13 cellular contexts compared by ENCODE assay signal in the genomic region with DNA sequence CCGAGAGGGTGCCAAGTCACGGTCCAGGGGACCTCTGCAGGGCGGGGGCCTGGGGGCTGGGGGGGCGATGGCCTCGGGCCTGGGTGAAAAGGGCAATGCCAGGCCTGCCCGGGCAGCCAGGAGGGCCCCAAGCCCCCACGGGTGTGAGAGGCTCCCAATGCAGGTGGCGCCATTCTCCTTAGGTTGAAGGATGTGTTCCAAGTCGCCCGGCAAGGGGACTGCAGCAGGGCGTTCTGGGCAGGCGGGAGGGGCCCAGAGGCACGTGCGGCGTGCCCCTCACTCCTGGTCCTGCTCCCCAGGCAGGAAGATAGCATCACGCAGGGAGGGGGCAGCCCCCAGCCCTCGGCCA. TPM values are rescaled to one million over a fixed set of nuclear protein-coding genes. Genes with fewer than 3 reads are reported as not detected.
DNase-seq lines count a peak whose midpoint lies in the region; ATAC-seq, FAIRE-seq and TF ChIP-seq lines count a peak whose summit lies in the region.
"Had no signal": no experiment of that assay in that cellular context is flagged by ENCODE, and none has a peak within 500 bp of the region (broad histone marks: within the 10 kb centered on the region; RNA-seq: fewer than 3 reads in every experiment).

No MANE protein-coding gene starts in this region.

- no peaks in the 10 kb centered on the region for H3K27me3 ChIP-seq in SK-N-SH (ENCODE audit: insufficient read depth)
- no peaks in the 10 kb centered on the region; a peak in 1 of 4 replicates for H3K27me3 ChIP-seq in GM12878 (replicated peaks in 1 of 2; ENCODE audit: control insufficient read depth in 2 of 2, insufficient read depth in 2 of 2, low read length in 1 of 2)
- no peaks in the 10 kb centered on the region for H3K27me3 ChIP-seq in skeletal muscle satellite cell (ENCODE audit: control insufficient read depth, insufficient read depth, low read length)

- SMC1A ChIA-PET in GM12878 (lab: Charles Lee; ENCODE audit: uncharacterized antibody, unreplicated experiment): interaction anchor here (1.4 kb wide), 1 partner anchor 80 kb away, joined by 3 read pairs; no protein-coding TSS in a partner anchor

- no peak for TF ChIP-seq POLR2A in GM12878 (IDR thresholded peaks at IDR 0.05; ENCODE audit: low read depth, low read length)

- no peak; the same call in 2 of the 3 replicates for ATAC-seq in SK-N-SH treated with all-trans-retinoic acid at 6 μM for 48 hours
- peak; percentile 6 for ATAC-seq in HG03342 (IDR thresholded peaks at IDR 0.05; ENCODE audit: unreplicated experiment)
- peak; percentile 28 for ATAC-seq in GM12878
- no peak for ATAC-seq in GM21423 (IDR thresholded peaks at IDR 0.05; ENCODE audit: unreplicated experiment)

- H3K9me2 ChIP-seq in SK-N-SH: no peaks in the 10 kb centered on the region

- 53% methylated on average over 12 of the region's 17 CpGs for WGBS in SK-N-SH (ENCODE audit: low lambda C conversion rate)
- WGBS in GM12878 (ENCODE audit: insufficient coverage, insufficient replicate concordance, low lambda C conversion rate, missing lambda C conversion rate): 42% methylated on average over 17 of the region's 17 CpGs

- H3K4me1 ChIP-seq in SK-N-SH (ENCODE audit: control insufficient read depth in 1 of 2, insufficient read depth in 2 of 2, low read depth in 1 of 2, low read length in 1 of 2) (peaks cover 0 to 36% of the 10 kb centered on the region in 2 experiments; a peak in 1 of 4 replicates), GM12878 (ENCODE audit: control insufficient read depth, insufficient read depth, low read length) (peaks cover 15% of the 10 kb centered on the region), skeletal muscle satellite cell (ENCODE audit: control insufficient read depth, insufficient read depth, low read length) (peaks cover 3% of the 10 kb centered on the region)

- H3K9me3 ChIP-seq in SK-N-SH: no peaks in the 10 kb centered on the region
- no peaks in the 10 kb centered on the region for H3K9me3 ChIP-seq in GM12878 (replicated peaks; ENCODE audit: control insufficient read depth, insufficient read depth, low read length)
- no peaks in the 10 kb centered on the region for H3K9me3 ChIP-seq in skeletal muscle satellite cell (replicated peaks; ENCODE audit: low read length)
- H3K9me3 ChIP-seq: thoracic aorta had no signal

- H2AFZ ChIP-seq in SK-N-SH (ENCODE audit: low read depth) (no peak overlapping the region), GM12878 (ENCODE audit: control insufficient read depth, low read depth, low read length) (no peak overlapping the region)

- TF ChIP-seq RAD21 in SK-N-SH (IDR thresholded peaks at IDR 0.05; ENCODE audit: low read length) (no peak), GM12878 (IDR thresholded peaks at IDR 0.05; ENCODE audit: insufficient read depth, low read depth, low read length) (0 out of 2 replicates have a peak, but pooled peaks have one; percentile 14)

- H3K4me2 ChIP-seq in SK-N-SH (no peak overlapping the region), GM12878 (ENCODE audit: control insufficient read depth, insufficient read depth) (no peak overlapping the region), skeletal muscle satellite cell (ENCODE audit: low read length) (peak overlapping the region; percentile 39)

- TF ChIP-seq EP300 in SK-N-SH (IDR thresholded peaks at IDR 0.05; ENCODE audit: borderline replicate concordance in 1 of 2, low read depth in 1 of 2, low read length in 1 of 2) (no peak), GM12878 (IDR thresholded peaks at IDR 0.05; ENCODE audit: borderline replicate concordance in 1 of 2, control insufficient read depth in 1 of 2, low read depth in 2 of 2, low read length in 2 of 2) (no peak)

- H4K20me1 ChIP-seq in SK-N-SH (ENCODE audit: insufficient read depth) (no peaks in the 10 kb centered on the region), GM12878 (ENCODE audit: control insufficient read depth, insufficient read depth) (no peaks in the 10 kb centered on the region)

- no peaks in the 10 kb centered on the region for H3K79me2 ChIP-seq in SK-N-SH (ENCODE audit: insufficient read depth)
- H3K79me2 ChIP-seq in GM12878 (ENCODE audit: control insufficient read depth, insufficient read depth, low read length): no peaks in the 10 kb centered on the region

- no peak overlapping the region for H3K4me3 ChIP-seq in SK-N-SH (ENCODE audit: low read depth in 2 of 2, low read length in 1 of 2)
- no peak overlapping the region; the same call in 1 of the 2 replicates for H3K4me3 ChIP-seq in GM12878
- H3K4me3 ChIP-seq in skeletal muscle satellite cell (ENCODE audit: low read length): no peak overlapping the region
- H3K4me3 ChIP-seq: thoracic aorta had no signal

- no peak overlapping the region for H3K9ac ChIP-seq in SK-N-SH
- no peak overlapping the region for H3K9ac ChIP-seq in GM12878 (ENCODE audit: control insufficient read depth, insufficient read depth, low read length)
- H3K9ac ChIP-seq in skeletal muscle satellite cell (ENCODE audit: low read depth, low read length): no peak overlapping the region

- TF ChIP-seq CTCF in SK-N-SH (IDR thresholded peaks at IDR 0.05) (no peak), GM12878 (IDR thresholded peaks at IDR 0.05 in 2 of 3, conservative IDR thresholded peaks at IDR 0.05 in 1 of 3; ENCODE audit: control insufficient read depth in 2 of 3, extremely low read depth in 1 of 3, insufficient read depth in 1 of 3, low read depth in 3 of 3, low read length in 3 of 3) (no peak; a peak in 2 of 6 replicates)

- in situ Hi-C loops in GM12878 (cut with MboI): no loop called here

- H3K36me3 ChIP-seq in SK-N-SH (replicated peaks in 1 of 2; ENCODE audit: control insufficient read depth in 1 of 2, insufficient read depth in 2 of 2, low read length in 1 of 2) (no peaks in the 10 kb centered on the region), GM12878 (ENCODE audit: control insufficient read depth in 2 of 2, insufficient read depth in 2 of 2, low read length in 1 of 2) (no peaks in the 10 kb centered on the region), skeletal muscle satellite cell (ENCODE audit: insufficient read depth, low read length) (no peaks in the 10 kb centered on the region)
- H3K36me3 ChIP-seq: thoracic aorta had no signal

- FAIRE-seq in GM12878 (lab: Jason Lieb, UNC): no peak

- H3F3A ChIP-seq in SK-N-SH (replicated peaks; ENCODE audit: insufficient read depth): no peaks in the 10 kb centered on the region

- intact Hi-C loops in GM12878 (cut with micrococcal nuclease; ENCODE audit: unreplicated experiment): loop anchor here (2.0 to 5.0 kb wide), 2 partner anchors 49 to 81 kb away; a partner anchor contains a TSS

- H3K27ac ChIP-seq in SK-N-SH (ENCODE audit: low read depth in 2 of 2, low read length in 1 of 2) (peak overlapping the region in 1 of 2 experiments; percentile 60; a peak in 1 of 4 replicates), GM12878 (ENCODE audit: control insufficient read depth, insufficient read depth) (no peak overlapping the region)
- H3K27ac ChIP-seq: thoracic aorta had no signal

- RAD21 ChIA-PET in GM12878 (lab: Charles Lee; ENCODE audit: unreplicated experiment): interaction anchor here (0.9 to 2.0 kb wide), 4 partner anchors 12 to 163 kb away, joined by 3 to 12 read pairs (median 9); no protein-coding TSS in a partner anchor

- POLR2A ChIA-PET in SK-N-SH (lab: Yijun Ruan, JAX): no interaction called here
- POLR2A ChIA-PET in GM12878 (lab: Charles Lee): no interaction called here

- CTCF ChIA-PET in SK-N-SH (lab: Yijun Ruan, JAX) (interaction anchor here (0.6 to 20.8 kb wide), 11 partner anchors 10 to 312 kb away, joined by 3 to 478 read pairs (median 5); a partner anchor contains a TSS), GM12878 (lab: Yijun Ruan, JAX) (interaction anchor here (1.0 to 1.4 kb wide), 5 partner anchors 12 to 313 kb away, joined by 3 to 8 read pairs (median 3); a partner anchor contains a TSS)

- no TSS peak for BruUV-seq in GM12878 (replicated peaks; lab: Mats Ljungman, UMichigan)

- DNase-seq in SK-N-SH: no peak
- no peak for DNase-seq in GM12878 (ENCODE audit: low read depth, low spot score)
- DNase-seq in stimulated activated CD4-positive, alpha-beta T cell treated with anti-CD3 and anti-CD28 coated beads, Interleukin-4, amount 100 ng/mL, for 1 hour: no peak
- no peak for DNase-seq in foreskin melanocyte
- DNase-seq: NCI-H187 had no signal

RNA-seq across cellular contexts. Expression of a gene that starts 0.7 kb away (rescaled TPM):
- polyA plus RNA-seq in SK-N-SH (2012; rRNA removed) (not detected in 2 replicates), GM12878 (2011; rRNA removed) (0.35 TPM in 1 of 2 replicates, not detected in the other), GM12878 (2014; fragmentation: Illumina TruSeq; extraction: Trizol) (not detected in 2 replicates), GM12878 (2014; fragmentation: Nextera tagmentation; extraction: Ambion mirVana) (under 1 TPM; 0.14 to 0.33 TPM), GM12878 (2014; rRNA removed) (0.37 and 0.56 TPM in 2 replicates), GM12878 (2016; fragmentation: Nextera tagmentation; extraction: Ambion mirVana) (not detected)
- 0.04 and 0.06 TPM in 2 replicates for polyA plus RNA-seq in SK-N-SH (2012; cell fraction: cytosol; rRNA removed)
- polyA plus RNA-seq in SK-N-SH (2012; cell fraction: nucleus; rRNA removed): 0.14 and 0.26 TPM in 2 replicates
- not detected in 2 replicates for total RNA-seq in GM12878 (2013; cell fraction: nucleolus; rRNA removed)
- total RNA-seq in GM12878 (2014; rRNA removed) (0.76 and 0.79 TPM in 2 replicates), GM12878 (2014; rRNA removed; fragmentation: Illumina TruSeq; extraction: Trizol) (0.37 TPM in 1 of 2 replicates, not detected in the other), GM12878 (2021) (0.38 and 0.61 TPM in 2 replicates)
- not detected for polyA plus RNA-seq in GM12878 (2011; ENCODE audit: low read depth)
- 0.17 and 0.24 TPM in 2 replicates for polyA plus RNA-seq in GM12878 (2011; cell fraction: cytosol; rRNA removed)
- polyA plus RNA-seq in GM12878 (2011; cell fraction: nucleus; rRNA removed): 0.57 and 0.87 TPM in 2 replicates
- polyA plus RNA-seq in GM12878 (2012): 0.72 and 0.80 TPM in 2 replicates
- 1.1 TPM in 1 of 2 replicates, not detected in the other for polyA minus RNA-seq in GM12878 (2011; rRNA and poly(A)+ RNA removed)
- polyA minus RNA-seq in GM12878 (2011; cell fraction: cytosol; rRNA and poly(A)+ RNA removed): not detected in 2 replicates
- polyA minus RNA-seq in GM12878 (2011; cell fraction: nucleus; rRNA and poly(A)+ RNA removed): not detected in 2 replicates
- 0.87 TPM in 1 of 2 replicates, not detected in the other for total RNA-seq in skeletal muscle satellite cell (2012; rRNA removed)
- total RNA-seq: A172; sciatic nerve; T-helper 1 cell treated with Interleukin-12 subunit alpha and Interleukin-12 subunit beta and Interleukin-4 antibody, amounts not matched to agents 30 ng/mL and 1 ng/mL, for 36 hours; thoracic aorta had no signal

RNA-seq across cellular contexts. Expression of a gene that starts 3.3 kb away (rescaled TPM):
- not detected in 2 replicates for polyA plus RNA-seq in SK-N-SH (2012; rRNA removed)
- not detected in 2 replicates for polyA plus RNA-seq in SK-N-SH (2012; cell fraction: cytosol; rRNA removed)
- 0.13 and 0.15 TPM in 2 replicates for polyA plus RNA-seq in SK-N-SH (2012; cell fraction: nucleus; rRNA removed)
- total RNA-seq in GM12878 (2013; cell fraction: nucleolus; rRNA removed): not detected in 2 replicates
- not detected in 2 replicates for total RNA-seq in GM12878 (2014; rRNA removed)
- total RNA-seq in GM12878 (2014; rRNA removed; fragmentation: Illumina TruSeq; extraction: Trizol): not detected in 2 replicates
- 0.19 TPM in 1 of 2 replicates, not detected in the other for total RNA-seq in GM12878 (2021)
- 0.16 TPM for polyA plus RNA-seq in GM12878 (2011; ENCODE audit: low read depth)
- polyA plus RNA-seq in GM12878 (2011; rRNA removed): not detected in 2 replicates
- 0.09 TPM in 1 of 2 replicates, not detected in the other for polyA plus RNA-seq in GM12878 (2011; cell fraction: cytosol; rRNA removed)
- 1.3 and 1.4 TPM in 2 replicates for polyA plus RNA-seq in GM12878 (2011; cell fraction: nucleus; rRNA removed)
- 0.16 and 0.46 TPM in 2 replicates for polyA plus RNA-seq in GM12878 (2012)
- polyA plus RNA-seq in GM12878 (2014; fragmentation: Illumina TruSeq; extraction: Trizol): not detected in 2 replicates
- not detected for polyA plus RNA-seq in GM12878 (2014; fragmentation: Nextera tagmentation; extraction: Ambion mirVana)
- polyA plus RNA-seq in GM12878 (2014; rRNA removed): 0.44 TPM in 1 of 2 replicates, not detected in the other
- polyA plus RNA-seq in GM12878 (2016; fragmentation: Nextera tagmentation; extraction: Ambion mirVana): not detected
- not detected in 2 replicates for polyA minus RNA-seq in GM12878 (2011; rRNA and poly(A)+ RNA removed)
- polyA minus RNA-seq in GM12878 (2011; cell fraction: cytosol; rRNA and poly(A)+ RNA removed): not detected in 2 replicates
- 0.19 TPM in 1 of 2 replicates, not detected in the other for polyA minus RNA-seq in GM12878 (2011; cell fraction: nucleus; rRNA and poly(A)+ RNA removed)
- total RNA-seq in skeletal muscle satellite cell (2012; rRNA removed): under 0.01 TPM in 1 of 2 replicates, not detected in the other
- total RNA-seq: A172; T-helper 1 cell treated with Interleukin-12 subunit alpha and Interleukin-12 subunit beta and Interleukin-4 antibody, amounts not matched to agents 30 ng/mL and 1 ng/mL, for 36 hours had no signal

RNA-seq across cellular contexts. Expression of a gene that starts 14.8 kb away (rescaled TPM):
- polyA plus RNA-seq in SK-N-SH (2012; rRNA removed): 0.34 and 0.38 TPM in 2 replicates
- 0.22 and 0.46 TPM in 2 replicates for polyA plus RNA-seq in SK-N-SH (2012; cell fraction: cytosol; rRNA removed)
- polyA plus RNA-seq in SK-N-SH (2012; cell fraction: nucleus; rRNA removed): 0.19 and 0.54 TPM in 2 replicates
- 108 and 116 TPM in 2 replicates for total RNA-seq in GM12878 (2013; cell fraction: nucleolus; rRNA removed)
- 374 and 409 TPM in 2 replicates for total RNA-seq in GM12878 (2014; rRNA removed)
- 152 and 171 TPM in 2 replicates for total RNA-seq in GM12878 (2014; rRNA removed; fragmentation: Illumina TruSeq; extraction: Trizol)
- total RNA-seq in GM12878 (2021): 478 and 488 TPM in 2 replicates
- polyA plus RNA-seq in GM12878 (2011; ENCODE audit: low read depth): 194 TPM
- polyA plus RNA-seq in GM12878 (2011; rRNA removed): 156 and 283 TPM in 2 replicates
- polyA plus RNA-seq in GM12878 (2011; cell fraction: cytosol; rRNA removed): 242 and 323 TPM in 2 replicates
- 182 and 199 TPM in 2 replicates for polyA plus RNA-seq in GM12878 (2011; cell fraction: nucleus; rRNA removed)
- polyA plus RNA-seq in GM12878 (2012): 365 and 472 TPM in 2 replicates
- 109 and 328 TPM in 2 replicates for polyA plus RNA-seq in GM12878 (2014; fragmentation: Illumina TruSeq; extraction: Trizol)
- polyA plus RNA-seq in GM12878 (2014; fragmentation: Nextera tagmentation; extraction: Ambion mirVana): 10 to 100 TPM; 19.2 to 34.2 TPM
- 411 and 535 TPM in 2 replicates for polyA plus RNA-seq in GM12878 (2014; rRNA removed)
- 100 to 1,000 TPM; 442 to 487 TPM for polyA plus RNA-seq in GM12878 (2016; fragmentation: Nextera tagmentation; extraction: Ambion mirVana)
- 57.7 and 106 TPM in 2 replicates for polyA minus RNA-seq in GM12878 (2011; rRNA and poly(A)+ RNA removed)
- 52.5 and 54.1 TPM in 2 replicates for polyA minus RNA-seq in GM12878 (2011; cell fraction: cytosol; rRNA and poly(A)+ RNA removed)
- 14.3 and 28.3 TPM in 2 replicates for polyA minus RNA-seq in GM12878 (2011; cell fraction: nucleus; rRNA and poly(A)+ RNA removed)
- total RNA-seq in skeletal muscle satellite cell (2012; rRNA removed): 56.3 and 63.6 TPM in 2 replicates

RNA-seq across cellular contexts. Expression of a gene that starts 53.6 kb away (rescaled TPM):
- polyA plus RNA-seq in SK-N-SH (2012; rRNA removed) (not detected in 2 replicates), GM12878 (2011; rRNA removed) (not detected in 2 replicates), GM12878 (2014; fragmentation: Illumina TruSeq; extraction: Trizol) (not detected in 2 replicates), GM12878 (2014; fragmentation: Nextera tagmentation; extraction: Ambion mirVana) (under 1 TPM in 1 of 2 experiments, not detected in 1; 0.02 TPM), GM12878 (2014; rRNA removed) (0.03 TPM in 2 replicates), GM12878 (2016; fragmentation: Nextera tagmentation; extraction: Ambion mirVana) (1 to 10 TPM in 1 of 2 experiments, under 1 TPM in 1; 0.74 to 1.0 TPM)
- polyA plus RNA-seq in SK-N-SH (2012; cell fraction: cytosol; rRNA removed): not detected in 2 replicates
- not detected in 2 replicates for polyA plus RNA-seq in SK-N-SH (2012; cell fraction: nucleus; rRNA removed)
- not detected in 2 replicates for total RNA-seq in GM12878 (2013; cell fraction: nucleolus; rRNA removed)
- total RNA-seq in GM12878 (2014; rRNA removed) (not detected in 2 replicates), GM12878 (2014; rRNA removed; fragmentation: Illumina TruSeq; extraction: Trizol) (not detected in 2 replicates), GM12878 (2021) (not detected in 2 replicates)
- 3.0 TPM for polyA plus RNA-seq in GM12878 (2011; ENCODE audit: low read depth)
- polyA plus RNA-seq in GM12878 (2011; cell fraction: cytosol; rRNA removed): 0.01 TPM in 1 of 2 replicates, not detected in the other
- not detected in 2 replicates for polyA plus RNA-seq in GM12878 (2011; cell fraction: nucleus; rRNA removed)
- polyA plus RNA-seq in GM12878 (2012): 6.1 and 10.8 TPM in 2 replicates
- polyA minus RNA-seq in GM12878 (2011; rRNA and poly(A)+ RNA removed): not detected in 2 replicates
- polyA minus RNA-seq in GM12878 (2011; cell fraction: cytosol; rRNA and poly(A)+ RNA removed): not detected in 2 replicates
- polyA minus RNA-seq in GM12878 (2011; cell fraction: nucleus; rRNA and poly(A)+ RNA removed): not detected in 2 replicates
- total RNA-seq in skeletal muscle satellite cell (2012; rRNA removed): not detected in 2 replicates
- total RNA-seq: A172; sciatic nerve; T-helper 1 cell treated with Interleukin-12 subunit alpha and Interleukin-12 subunit beta and Interleukin-4 antibody, amounts not matched to agents 30 ng/mL and 1 ng/mL, for 36 hours had no signal

Comparison
In these comparisons a context has a peak if more than half of its experiments do, and no peak if none do; other contexts are left out.
1. ATAC-seq: peak in HG03342 (single experiment) and GM12878 (single experiment); none in SK-N-SH treated with all-trans-retinoic acid at 6 μM for 48 hours (single experiment) and GM21423 (single experiment).
2. RNA of a gene that starts 14.8 kb away (polyA plus RNA-seq): 19.2 to 535 TPM in GM12878; 0.19 to 0.54 TPM in SK-N-SH; every median in the first group is over 10 times any median in the second.